ENCODE assay signal across 1 cellular context in the genomic region with DNA sequence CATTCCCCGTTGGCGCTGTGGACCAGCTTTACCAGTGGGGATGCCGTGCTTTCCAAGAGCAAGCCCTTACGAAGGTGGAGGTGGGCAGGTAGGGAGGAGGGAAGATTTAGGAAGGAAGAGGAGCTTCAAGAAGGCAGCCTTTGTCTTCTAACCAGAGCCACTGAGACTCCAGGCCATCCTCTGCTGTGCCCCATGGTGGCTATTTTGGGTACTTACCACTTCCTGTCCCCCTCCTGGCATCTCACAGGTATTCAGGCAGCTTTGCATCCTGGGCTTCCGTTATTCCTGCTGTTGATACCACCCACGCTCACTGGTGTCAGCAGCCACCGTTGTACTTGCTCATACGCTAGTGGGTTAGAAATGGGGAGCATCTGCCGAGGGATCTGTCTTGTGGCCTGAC.
TF ChIP-seq lines count a peak whose summit lies in the region.

No MANE protein-coding gene starts in this region.

TF ChIP-seq in GM23338, 12 proteins besides CTCF, POLR2A, EP300 and RAD21:
- TF ChIP-seq CREB1 (CRISPR knock-in tag; IDR thresholded peaks at IDR 0.05; ENCODE audit: low read depth) = no peak
- TF ChIP-seq STAT1 (IDR thresholded peaks at IDR 0.05; ENCODE audit: unreplicated experiment) = no peak
- no peak for TF ChIP-seq ZNF331 (CRISPR knock-in tag; IDR thresholded peaks at IDR 0.05; ENCODE audit: low read depth)
TF ChIP-seq in GM23338: peak in this region for 0.
